Comparison of ENCODE assay signal across 1 cellular context in the genomic region with DNA sequence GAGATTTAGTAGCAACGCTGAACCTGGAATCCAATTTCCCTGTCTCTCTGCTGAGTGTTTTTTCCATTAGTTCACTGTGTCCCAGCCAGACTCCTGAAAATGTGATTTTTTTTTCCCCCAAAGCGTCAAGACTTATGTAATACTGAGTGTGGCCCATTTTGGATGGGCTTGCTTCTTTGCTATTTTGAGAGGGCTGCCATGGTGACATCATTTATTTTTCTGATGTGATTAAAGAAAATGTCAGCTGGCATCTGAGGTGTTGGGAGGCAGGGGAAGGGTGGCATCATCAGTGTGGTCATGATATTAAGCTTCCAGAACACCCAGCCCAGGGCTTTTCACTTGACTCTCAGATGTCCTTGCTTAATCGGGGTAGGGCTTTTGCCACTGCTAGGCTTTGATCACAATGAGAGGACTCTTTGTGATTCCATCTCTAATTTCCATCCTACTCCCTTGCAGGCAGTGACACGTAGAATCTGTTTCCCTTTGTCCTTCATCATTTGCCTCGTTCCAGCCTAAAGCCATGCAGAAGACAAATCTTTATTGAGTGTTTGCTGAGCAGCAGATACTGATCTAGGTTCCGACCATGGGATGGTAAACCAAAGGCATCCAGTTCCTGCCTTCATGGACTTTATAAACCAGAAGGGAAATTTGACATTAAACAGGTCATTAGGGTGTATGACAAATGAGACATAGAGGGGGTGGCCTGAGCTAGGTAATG.
TF ChIP-seq lines count a peak whose summit lies in the region.

No MANE protein-coding gene starts in this region.

TF ChIP-seq in SK-N-SH treated with all-trans-retinoic acid at 6 μM for 48 hours, 23 proteins besides CTCF, POLR2A, EP300 and RAD21 (continued from another document):
- no peak for TF ChIP-seq TCF4 (CRISPR knock-in tag; IDR thresholded peaks at IDR 0.05; ENCODE audit: borderline replicate concordance)
- TF ChIP-seq, protein P1, sequence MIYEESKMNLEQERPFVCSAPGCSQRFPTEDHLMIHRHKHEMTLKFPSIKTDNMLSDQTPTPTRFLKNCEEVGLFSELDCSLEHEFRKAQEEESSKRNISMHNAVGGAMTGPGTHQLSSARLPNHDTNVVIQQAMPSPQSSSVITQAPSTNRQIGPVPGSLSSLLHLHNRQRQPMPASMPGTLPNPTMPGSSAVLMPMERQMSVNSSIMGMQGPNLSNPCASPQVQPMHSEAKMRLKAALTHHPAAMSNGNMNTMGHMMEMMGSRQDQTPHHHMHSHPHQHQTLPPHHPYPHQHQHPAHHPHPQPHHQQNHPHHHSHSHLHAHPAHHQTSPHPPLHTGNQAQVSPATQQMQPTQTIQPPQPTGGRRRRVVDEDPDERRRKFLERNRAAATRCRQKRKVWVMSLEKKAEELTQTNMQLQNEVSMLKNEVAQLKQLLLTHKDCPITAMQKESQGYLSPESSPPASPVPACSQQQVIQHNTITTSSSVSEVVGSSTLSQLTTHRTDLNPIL (CRISPR knock-in tag; IDR thresholded peaks at IDR 0.05; ENCODE audit: low read depth): no peak
- no peak for TF ChIP-seq BACH2 (CRISPR knock-in tag; IDR thresholded peaks at IDR 0.05; ENCODE audit: borderline replicate concordance)
- TF ChIP-seq ARNTL (CRISPR knock-in tag; IDR thresholded peaks at IDR 0.05; ENCODE audit: borderline replicate concordance, low read depth): no peak
- TF ChIP-seq ZFP30 (CRISPR knock-in tag; IDR thresholded peaks at IDR 0.05): no peak
- TF ChIP-seq ZC3H10 (CRISPR knock-in tag; IDR thresholded peaks at IDR 0.05): no peak
- no peak for TF ChIP-seq OSR1 (CRISPR knock-in tag; IDR thresholded peaks at IDR 0.05)
- TF ChIP-seq SNAI2 (CRISPR knock-in tag; IDR thresholded peaks at IDR 0.05): no peak
- TF ChIP-seq TOX (CRISPR knock-in tag; IDR thresholded peaks at IDR 0.05; ENCODE audit: borderline replicate concordance): no peak
- no peak for TF ChIP-seq GLIS3 (CRISPR knock-in tag; IDR thresholded peaks at IDR 0.05)
- TF ChIP-seq, protein P2, sequence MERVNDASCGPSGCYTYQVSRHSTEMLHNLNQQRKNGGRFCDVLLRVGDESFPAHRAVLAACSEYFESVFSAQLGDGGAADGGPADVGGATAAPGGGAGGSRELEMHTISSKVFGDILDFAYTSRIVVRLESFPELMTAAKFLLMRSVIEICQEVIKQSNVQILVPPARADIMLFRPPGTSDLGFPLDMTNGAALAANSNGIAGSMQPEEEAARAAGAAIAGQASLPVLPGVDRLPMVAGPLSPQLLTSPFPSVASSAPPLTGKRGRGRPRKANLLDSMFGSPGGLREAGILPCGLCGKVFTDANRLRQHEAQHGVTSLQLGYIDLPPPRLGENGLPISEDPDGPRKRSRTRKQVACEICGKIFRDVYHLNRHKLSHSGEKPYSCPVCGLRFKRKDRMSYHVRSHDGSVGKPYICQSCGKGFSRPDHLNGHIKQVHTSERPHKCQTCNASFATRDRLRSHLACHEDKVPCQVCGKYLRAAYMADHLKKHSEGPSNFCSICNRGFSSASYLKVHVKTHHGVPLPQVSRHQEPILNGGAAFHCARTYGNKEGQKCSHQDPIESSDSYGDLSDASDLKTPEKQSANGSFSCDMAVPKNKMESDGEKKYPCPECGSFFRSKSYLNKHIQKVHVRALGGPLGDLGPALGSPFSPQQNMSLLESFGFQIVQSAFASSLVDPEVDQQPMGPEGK (CRISPR knock-in tag; IDR thresholded peaks at IDR 0.05; ENCODE audit: borderline replicate concordance): no peak
- no peak for TF ChIP-seq ESRRG (CRISPR knock-in tag; IDR thresholded peaks at IDR 0.05)
- no peak for TF ChIP-seq ISL1 (CRISPR knock-in tag; IDR thresholded peaks at IDR 0.05)
- TF ChIP-seq POU6F1 (CRISPR knock-in tag; IDR thresholded peaks at IDR 0.05; ENCODE audit: borderline replicate concordance, low read depth): no peak
- TF ChIP-seq ZNF70 (CRISPR knock-in tag; IDR thresholded peaks at IDR 0.05): no peak
